In genomic region chr18:62186656-62187542, GRCh38 we compare ENCODE assay signal across 8 cellular contexts. TPM values are rescaled to one million over a fixed set of nuclear protein-coding genes. Genes with fewer than 3 reads are reported as not detected.
A peak's percentile ranks its signal among the peaks of the same experiment; 100 is the strongest.
DNase-seq lines count a peak whose midpoint lies in the region; ATAC-seq and TF ChIP-seq lines count a peak whose summit lies in the region.

A gene with protein sequence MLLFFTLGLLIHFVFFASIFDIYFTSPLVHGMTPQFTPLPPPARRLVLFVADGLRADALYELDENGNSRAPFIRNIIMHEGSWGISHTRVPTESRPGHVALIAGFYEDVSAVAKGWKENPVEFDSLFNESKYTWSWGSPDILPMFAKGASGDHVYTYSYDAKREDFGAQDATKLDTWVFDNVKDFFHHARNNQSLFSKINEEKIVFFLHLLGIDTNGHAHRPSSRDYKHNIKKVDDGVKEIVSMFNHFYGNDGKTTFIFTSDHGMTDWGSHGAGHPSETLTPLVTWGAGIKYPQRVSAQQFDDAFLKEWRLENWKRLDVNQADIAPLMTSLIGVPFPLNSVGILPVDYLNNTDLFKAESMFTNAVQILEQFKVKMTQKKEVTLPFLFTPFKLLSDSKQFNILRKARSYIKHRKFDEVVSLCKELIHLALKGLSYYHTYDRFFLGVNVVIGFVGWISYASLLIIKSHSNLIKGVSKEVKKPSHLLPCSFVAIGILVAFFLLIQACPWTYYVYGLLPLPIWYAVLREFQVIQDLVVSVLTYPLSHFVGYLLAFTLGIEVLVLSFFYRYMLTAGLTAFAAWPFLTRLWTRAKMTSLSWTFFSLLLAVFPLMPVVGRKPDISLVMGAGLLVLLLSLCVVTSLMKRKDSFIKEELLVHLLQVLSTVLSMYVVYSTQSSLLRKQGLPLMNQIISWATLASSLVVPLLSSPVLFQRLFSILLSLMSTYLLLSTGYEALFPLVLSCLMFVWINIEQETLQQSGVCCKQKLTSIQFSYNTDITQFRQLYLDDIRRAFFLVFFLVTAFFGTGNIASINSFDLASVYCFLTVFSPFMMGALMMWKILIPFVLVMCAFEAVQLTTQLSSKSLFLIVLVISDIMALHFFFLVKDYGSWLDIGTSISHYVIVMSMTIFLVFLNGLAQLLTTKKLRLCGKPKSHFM (minus strand): TSS chr18:62187056. CDS start chr18:62161353, 25,703 bp downstream.
A gene with protein sequence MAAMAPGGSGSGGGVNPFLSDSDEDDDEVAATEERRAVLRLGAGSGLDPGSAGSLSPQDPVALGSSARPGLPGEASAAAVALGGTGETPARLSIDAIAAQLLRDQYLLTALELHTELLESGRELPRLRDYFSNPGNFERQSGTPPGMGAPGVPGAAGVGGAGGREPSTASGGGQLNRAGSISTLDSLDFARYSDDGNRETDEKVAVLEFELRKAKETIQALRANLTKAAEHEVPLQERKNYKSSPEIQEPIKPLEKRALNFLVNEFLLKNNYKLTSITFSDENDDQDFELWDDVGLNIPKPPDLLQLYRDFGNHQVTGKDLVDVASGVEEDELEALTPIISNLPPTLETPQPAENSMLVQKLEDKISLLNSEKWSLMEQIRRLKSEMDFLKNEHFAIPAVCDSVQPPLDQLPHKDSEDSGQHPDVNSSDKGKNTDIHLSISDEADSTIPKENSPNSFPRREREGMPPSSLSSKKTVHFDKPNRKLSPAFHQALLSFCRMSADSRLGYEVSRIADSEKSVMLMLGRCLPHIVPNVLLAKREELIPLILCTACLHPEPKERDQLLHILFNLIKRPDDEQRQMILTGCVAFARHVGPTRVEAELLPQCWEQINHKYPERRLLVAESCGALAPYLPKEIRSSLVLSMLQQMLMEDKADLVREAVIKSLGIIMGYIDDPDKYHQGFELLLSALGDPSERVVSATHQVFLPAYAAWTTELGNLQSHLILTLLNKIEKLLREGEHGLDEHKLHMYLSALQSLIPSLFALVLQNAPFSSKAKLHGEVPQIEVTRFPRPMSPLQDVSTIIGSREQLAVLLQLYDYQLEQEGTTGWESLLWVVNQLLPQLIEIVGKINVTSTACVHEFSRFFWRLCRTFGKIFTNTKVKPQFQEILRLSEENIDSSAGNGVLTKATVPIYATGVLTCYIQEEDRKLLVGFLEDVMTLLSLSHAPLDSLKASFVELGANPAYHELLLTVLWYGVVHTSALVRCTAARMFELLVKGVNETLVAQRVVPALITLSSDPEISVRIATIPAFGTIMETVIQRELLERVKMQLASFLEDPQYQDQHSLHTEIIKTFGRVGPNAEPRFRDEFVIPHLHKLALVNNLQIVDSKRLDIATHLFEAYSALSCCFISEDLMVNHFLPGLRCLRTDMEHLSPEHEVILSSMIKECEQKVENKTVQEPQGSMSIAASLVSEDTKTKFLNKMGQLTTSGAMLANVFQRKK (plus strand): TSS chr18:62187255. CDS start chr18:62187506, 251 bp downstream.

- intact Hi-C loops in esophagus squamous epithelium (cut with DNase I) = no loop called here

- H3K9ac ChIP-seq in Karpas-422 (ENCODE audit: low read length) = peak within 1 kb of the TSS; percentile 97

- peak in 3 of 4 donors; percentile 64 to 91 (median 85) for TF ChIP-seq POLR2A in esophagus squamous epithelium (IDR thresholded peaks at IDR 0.05)

- no peak for TF ChIP-seq CTCF in esophagus squamous epithelium (IDR thresholded peaks at IDR 0.05)

- WGBS in esophagus squamous epithelium, 2 donors = 0% methylated on average over 9 to 13 of the region's 58 CpGs

- H3K9me2 ChIP-seq in Karpas-422 (replicated peaks; ENCODE audit: insufficient read depth, low read length) = no peaks in the 10 kb centered on the region

- peak; percentile 91 for ATAC-seq in GM21825 (IDR thresholded peaks at IDR 0.05; ENCODE audit: unreplicated experiment)

- peaks cover 16% of the 10 kb centered on the region for H4K20me1 ChIP-seq in Karpas-422 (ENCODE audit: insufficient read depth, low read depth, low read length)

- H3K79me2 ChIP-seq in Karpas-422 (ENCODE audit: low read length) = peaks cover 96% of the 10 kb centered on the region

- H3K27me3 ChIP-seq in Karpas-422 (ENCODE audit: low read length) = no peaks in the 10 kb centered on the region
- H3K27me3 ChIP-seq in esophagus squamous epithelium = no peaks in the 10 kb centered on the region

- H3K36me3 ChIP-seq in Karpas-422 (ENCODE audit: insufficient read depth, low read length) = peaks cover 28% of the 10 kb centered on the region
- H3K36me3 ChIP-seq in esophagus squamous epithelium = no peaks in the 10 kb centered on the region

- H3K4me3 ChIP-seq in Karpas-422 (ENCODE audit: low read length) (peak within 1 kb of the TSS; percentile 95), esophagus squamous epithelium (peak within 1 kb of the TSS; percentile 84 to 94 (median 92))

- H3K4me2 ChIP-seq in Karpas-422 (ENCODE audit: low read depth, low read length, poor library complexity, severe bottlenecking) = peak within 1 kb of the TSS; percentile 84

- DNase-seq in DMS79 treated with DMSO at 0.1 percent for 48 hours (lab: John Stamatoyannopoulos, UW) (peak; percentile 97), Karpas-422 (peak; percentile 99), RKO (ENCODE audit: low spot score) (peak; percentile 97), activated T-helper 1 cell treated with Interleukin-2 at 50 U/mL for 16 hours (ENCODE audit: low read depth) (peak; percentile 87), esophagus squamous epithelium (lab: John Stamatoyannopoulos, UW) (peak; percentile 87), myocyte (ENCODE audit: low read depth) (peak; percentile 99)
- peak; percentile 84 to 95 for DNase-seq in stimulated activated CD8-positive, alpha-beta memory T cell treated with anti-CD3 and anti-CD28 coated beads, Interleukin-7, amount 100 ng/mL, for 48 hours (ENCODE audit: extremely low read depth in 1 of 2, low read depth in 1 of 2)

- H2AFZ ChIP-seq in Karpas-422 (ENCODE audit: low read length) = peak within 1 kb of the TSS; percentile 19

- H3K9me3 ChIP-seq in Karpas-422 (ENCODE audit: low read length) = no peaks in the 10 kb centered on the region
- H3K9me3 ChIP-seq in esophagus squamous epithelium = no peaks in the 10 kb centered on the region

- H3K27ac ChIP-seq in Karpas-422 (ENCODE audit: low read length) (peak within 1 kb of the TSS; percentile 7; the same call in 1 of the 2 replicates), esophagus squamous epithelium (peak within 1 kb of the TSS; percentile 86 to 93 (median 90))

- peaks cover 52% of the 10 kb centered on the region for H3K4me1 ChIP-seq in Karpas-422 (ENCODE audit: low read length)
- H3K4me1 ChIP-seq in esophagus squamous epithelium = peaks cover 0 to 70% (median 18%) of the 10 kb centered on the region in 3 donors

RNA-seq across cellular contexts. Expression of the first gene that starts in this region (rescaled TPM):
- total RNA-seq in Karpas-422 (2014; rRNA removed; shearing (Covaris generic); ENCODE audit: low replicate concordance) = 33.8 and 68.5 TPM in 2 replicates
- total RNA-seq in esophagus squamous epithelium (10 to 100 TPM; 26.1 to 48.8 (median 34.6) TPM), myocyte (26.3 and 29.3 TPM in 2 replicates)
- 13.1 TPM for polyA plus RNA-seq in myocyte (2012)

RNA-seq across cellular contexts. Expression of the second gene that starts in this region (rescaled TPM):
- 39.4 and 91.9 TPM in 2 replicates for total RNA-seq in Karpas-422 (2014; rRNA removed; shearing (Covaris generic); ENCODE audit: low replicate concordance)
- total RNA-seq in esophagus squamous epithelium (10 to 100 TPM; 32.8 to 98.0 (median 69.0) TPM), myocyte (21.6 and 25.7 TPM in 2 replicates)
- 10.6 TPM for polyA plus RNA-seq in myocyte (2012)

Comparison
In these comparisons a context has a peak if more than half of its experiments do, and no peak if none do; other contexts are left out.
1. Peak in every context shown above with its lines: DNase-seq, ATAC-seq, H3K4me3 ChIP-seq and H3K27ac ChIP-seq.